In genomic region chr9:4092793-4093709, GRCh38 we compare ENCODE assay signal across 23 cellular contexts.
A peak's percentile ranks its signal among the peaks of the same experiment; 100 is the strongest.
DNase-seq lines count a peak whose midpoint lies in the region; ATAC-seq and TF ChIP-seq lines count a peak whose summit lies in the region.
"Had no signal": no experiment of that assay in that cellular context is flagged by ENCODE, and none has a peak within 500 bp of the region (broad histone marks: within the 10 kb centered on the region; RNA-seq: fewer than 3 reads in every experiment).

No MANE protein-coding gene starts in this region.

- no peaks in the 10 kb centered on the region for H4K20me1 ChIP-seq in hepatocyte (ENCODE audit: insufficient read depth, poor library complexity, severe bottlenecking)

- no peak overlapping the region for H3K4me3 Mint-ChIP-seq in neural crest cell
- H3K4me3 Mint-ChIP-seq: CD14-positive monocyte; T-helper 2 cell treated with Interferon-gamma antibody and Interleukin-4, amounts not matched to agents 5 μg/mL and 100 μg/mL, for 36 hours had no signal

- H3K9me3 Mint-ChIP-seq in neural crest cell, result no peaks in the 10 kb centered on the region
- H3K9me3 Mint-ChIP-seq: activated naive CD4-positive, alpha-beta T cell treated with anti-CD3 and anti-CD28 coated beads, Interleukin-2, amount 50 U/mL, for 72 hours; T-helper 2 cell treated with Interferon-gamma antibody and Interleukin-4, amounts not matched to agents 5 μg/mL and 100 μg/mL, for 36 hours had no signal

- H3K27ac Mint-ChIP-seq in neural crest cell (ENCODE audit: unreplicated experiment), result peak overlapping the region; percentile 84
- H3K27ac Mint-ChIP-seq: CD14-positive monocyte; T-helper 2 cell treated with Interferon-gamma antibody and Interleukin-4, amounts not matched to agents 5 μg/mL and 100 μg/mL, for 36 hours had no signal

- DNase-seq in Right ventricle myocardium superior, result no peak
- no peak for DNase-seq in right atrium auricular region (ENCODE audit: low spot score)
- no peak for DNase-seq in hepatocyte (ENCODE audit: low spot score)
- DNase-seq in neural crest cell (ENCODE audit: low read depth, low spot score), result no peak
- peak in 1 of 2 donors; percentile 65 for DNase-seq in aorta
- DNase-seq in A172 (ENCODE audit: low spot score), result no peak
- no peak for DNase-seq in nucleus accumbens (lab: John Stamatoyannopoulos, UW)
- DNase-seq: activated CD8-positive, alpha-beta memory T cell treated with anti-CD3 and anti-CD28 coated beads for 24 hours; body of pancreas; cortex of kidney; DMS53; NCI-H1694; NCI-H2227 treated with DMSO at 0.1 percent for 48 hours; stimulated activated CD4-positive, alpha-beta T cell treated with anti-CD3 and anti-CD28 coated beads, Interleukin-4, amount 100 ng/mL, for 4 hours had no signal

- H3K27me3 ChIP-seq in right atrium auricular region (no peaks in the 10 kb centered on the region), hepatocyte (no peaks in the 10 kb centered on the region), aorta (ENCODE audit: control insufficient read depth in 1 of 2, insufficient read depth in 2 of 2, low read length in 1 of 2) (no peaks in the 10 kb centered on the region)
- H3K27me3 ChIP-seq: body of pancreas, vagina had no signal

- H3K27me3 Mint-ChIP-seq in neural crest cell (ENCODE audit: low read depth), result no peaks in the 10 kb centered on the region

- no peak overlapping the region for H3K4me2 ChIP-seq in hepatocyte

- no peak overlapping the region for H3K27ac ChIP-seq in right atrium auricular region
- H3K27ac ChIP-seq in hepatocyte, result peak overlapping the region; percentile 88
- H3K27ac ChIP-seq in aorta (ENCODE audit: low read depth in 1 of 2, low read length in 2 of 2), result peak overlapping the region; percentile 67 to 88
- H3K27ac ChIP-seq: parathyroid adenoma, skin epidermis, vagina had no signal

- intact Hi-C loops in Right ventricle myocardium superior (cut with DNase I), result no loop called here
- intact Hi-C loops in aorta (cut with DNase I), result loop anchor here in 1 of 2 donors (10.0 kb wide), 2 partner anchors 112 to 148 kb away; no protein-coding TSS in a partner anchor

- H3K79me2 ChIP-seq in hepatocyte, result peaks cover 14% of the 10 kb centered on the region
- H3K79me2 ChIP-seq: parathyroid adenoma had no signal

- H3K9me3 ChIP-seq in right atrium auricular region (no peaks in the 10 kb centered on the region), hepatocyte (ENCODE audit: low read depth) (no peaks in the 10 kb centered on the region), aorta (ENCODE audit: control insufficient read depth, low read length) (no peaks in the 10 kb centered on the region)
- H3K9me3 ChIP-seq: body of pancreas, HAP-1, vagina had no signal

- H3K4me3 ChIP-seq in right atrium auricular region, result no peak overlapping the region
- no peak overlapping the region for H3K4me3 ChIP-seq in hepatocyte
- no peak overlapping the region for H3K4me3 ChIP-seq in aorta (ENCODE audit: low read length in 2 of 2)
- H3K4me3 ChIP-seq: body of pancreas, HAP-1, skin epidermis, vagina had no signal

- no peak for TF ChIP-seq CTCF in right atrium auricular region (IDR thresholded peaks at IDR 0.05)
- TF ChIP-seq CTCF in hepatocyte (IDR thresholded peaks at IDR 0.05; ENCODE audit: poor library complexity), result no peak
- no peak for TF ChIP-seq CTCF in neural crest cell (conservative IDR thresholded peaks at IDR 0.05)

- 60% methylated on average over 7 of the region's 7 CpGs for WGBS in hepatocyte (ENCODE audit: low lambda C conversion rate, missing lambda C conversion rate)
- 11% methylated on average over 7 of the region's 7 CpGs for WGBS in aorta, 2 donors

- no peaks in the 10 kb centered on the region for H3K36me3 Mint-ChIP-seq in neural crest cell (ENCODE audit: low read depth)
- H3K36me3 Mint-ChIP-seq: activated naive CD4-positive, alpha-beta T cell treated with anti-CD3 and anti-CD28 coated beads, Interleukin-2, amount 50 U/mL, for 72 hours; CD14-positive monocyte had no signal

- no peaks in the 10 kb centered on the region for H3K4me1 Mint-ChIP-seq in neural crest cell

- H3K9me2 ChIP-seq in hepatocyte (replicated peaks; ENCODE audit: insufficient read depth), result no peaks in the 10 kb centered on the region

- H2AFZ ChIP-seq in hepatocyte, result no peak overlapping the region
- H2AFZ ChIP-seq: parathyroid adenoma had no signal

- peak; percentile 71 for ATAC-seq in Right ventricle myocardium superior (ENCODE audit: poor library complexity)
- peak; percentile 78 for ATAC-seq in aorta (ENCODE audit: low FRiP score)
- ATAC-seq in GM21825 (IDR thresholded peaks at IDR 0.05; ENCODE audit: unreplicated experiment), result no peak
- ATAC-seq: activated CD4-positive, CD25-positive, alpha-beta regulatory T cell treated with anti-CD3 and anti-CD28 coated beads, Interleukin-2, amount 50 U/mL, for 24 hours; activated naive CD4-positive, alpha-beta T cell treated with anti-CD3 and anti-CD28 coated beads, Interleukin-2, amount 50 U/mL, for 72 hours; body of pancreas had no signal

- no peaks in the 10 kb centered on the region for H3K36me3 ChIP-seq in right atrium auricular region
- H3K36me3 ChIP-seq in hepatocyte (replicated peaks; ENCODE audit: insufficient read depth, low read depth), result no peaks in the 10 kb centered on the region
- no peaks in the 10 kb centered on the region for H3K36me3 ChIP-seq in aorta (ENCODE audit: control insufficient read depth in 1 of 2, insufficient read depth in 2 of 2, low read length in 1 of 2)
- H3K36me3 ChIP-seq: HAP-1, vagina had no signal

- H3K4me1 ChIP-seq in right atrium auricular region, result peaks cover 0 to 28% of the 10 kb centered on the region in 2 donors
- H3K4me1 ChIP-seq in hepatocyte (ENCODE audit: insufficient read depth), result peaks cover 17% of the 10 kb centered on the region
- peaks cover 4 to 28% of the 10 kb centered on the region in 2 donors for H3K4me1 ChIP-seq in aorta (ENCODE audit: control insufficient read depth in 1 of 2, insufficient read depth in 2 of 2, low read length in 2 of 2)
- H3K4me1 ChIP-seq: parathyroid adenoma, vagina had no signal

Comparison
In these comparisons a context has a peak if more than half of its experiments do, and no peak if none do; other contexts are left out.
1. H3K27ac ChIP-seq: peak in hepatocyte (single experiment) and aorta (2 of 2); none in right atrium auricular region (0 of 2).